15 cellular contexts compared by ENCODE assay signal in the genomic region with DNA sequence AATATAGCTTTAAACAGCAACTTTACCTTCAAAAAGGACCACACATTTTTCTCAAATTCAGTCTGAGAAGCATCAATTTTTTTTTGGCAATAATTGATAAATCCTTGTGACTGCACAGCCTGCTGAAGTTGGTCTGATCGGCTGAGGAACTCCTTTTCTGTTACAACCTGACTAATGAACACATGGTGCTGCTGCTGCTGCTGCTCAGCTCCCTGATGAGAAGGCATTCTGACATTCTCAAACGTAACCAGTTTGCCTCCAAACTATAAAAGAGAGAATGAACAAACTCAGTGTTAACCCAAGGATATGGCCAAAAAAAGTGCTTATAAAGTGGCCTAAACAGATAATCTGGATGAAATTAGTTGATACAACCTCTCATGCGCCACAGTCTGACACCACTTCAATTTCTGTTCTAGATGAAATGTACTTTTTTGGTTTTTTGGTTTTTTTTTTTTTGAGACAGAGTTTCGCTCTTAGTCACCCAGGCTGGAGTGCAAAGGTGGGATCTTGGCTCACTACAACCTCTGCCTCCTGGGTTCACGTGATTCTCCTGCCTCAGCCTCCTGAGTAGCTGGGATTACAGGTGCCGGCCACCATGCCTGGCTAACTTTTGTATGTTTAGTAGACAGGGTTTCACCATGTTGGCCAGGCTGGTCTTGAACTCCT. TPM values are rescaled to one million over a fixed set of nuclear protein-coding genes. Genes with fewer than 3 reads are reported as not detected.
DNase-seq lines count a peak whose midpoint lies in the region; ATAC-seq and TF ChIP-seq lines count a peak whose summit lies in the region.
"Had no signal": no experiment of that assay in that cellular context is flagged by ENCODE, and none has a peak within 500 bp of the region (broad histone marks: within the 10 kb centered on the region; RNA-seq: fewer than 3 reads in every experiment).

No MANE protein-coding gene starts in this region.

- CTCF ChIA-PET in naive thymus-derived CD4-positive, alpha-beta T cell (lab: Charles Lee) = no interaction called here

- H3K36me3 ChIP-seq in KMS-11 (ENCODE audit: insufficient read depth) (peaks cover 10% of the 10 kb centered on the region; the same call in 1 of the 2 replicates), WERI-Rb-1 (peaks cover 58% of the 10 kb centered on the region)
- peaks cover 5 to 38% (median 33%) of the 10 kb centered on the region in 3 experiments for H3K36me3 ChIP-seq in naive thymus-derived CD4-positive, alpha-beta T cell (ENCODE audit: control insufficient read depth in 2 of 3, insufficient read depth in 3 of 3, low read length in 3 of 3)

- H3K4me2 ChIP-seq in KMS-11 = peak overlapping the region; percentile 43; the same call in 1 of the 2 replicates

- no peak overlapping the region for H2AFZ ChIP-seq in KMS-11 (ENCODE audit: low read depth)

- no peak for TF ChIP-seq CTCF in KMS-11 (conservative IDR thresholded peaks at IDR 0.05; ENCODE audit: low read depth, low read length)
- no peak for TF ChIP-seq CTCF in WERI-Rb-1 (IDR thresholded peaks at IDR 0.05; ENCODE audit: low read depth, low read length)

- peak overlapping the region; percentile 51 for H3K4me3 Mint-ChIP-seq in activated naive CD8-positive, alpha-beta T cell treated with anti-CD3 and anti-CD28 coated beads, Interleukin-2, amount 50 U/mL, for 24 hours
- peak overlapping the region in 7 of 10 donors; percentile 16 to 75 (median 45) for H3K4me3 Mint-ChIP-seq in naive thymus-derived CD4-positive, alpha-beta T cell

- no peaks in the 10 kb centered on the region for H3K27me3 ChIP-seq in KMS-11 (ENCODE audit: insufficient read depth, low read depth)
- no peaks in the 10 kb centered on the region for H3K27me3 ChIP-seq in naive thymus-derived CD4-positive, alpha-beta T cell (ENCODE audit: control insufficient read depth in 2 of 2, insufficient read depth in 2 of 2, low read length in 2 of 2)
- no peaks in the 10 kb centered on the region for H3K27me3 ChIP-seq in WERI-Rb-1 (ENCODE audit: insufficient read depth, low read depth, severe bottlenecking)
- H3K27me3 ChIP-seq: sigmoid colon had no signal

- POLR2A ChIA-PET in naive thymus-derived CD4-positive, alpha-beta T cell (lab: Charles Lee) = interaction anchor here (0.7 to 1.8 kb wide), 3 partner anchors 18 to 36 kb away, joined by 3 to 10 read pairs (median 4); partner anchors contain the start of gene THAP9

- no peak for DNase-seq in activated CD4-positive, CD25-positive, alpha-beta regulatory T cell treated with anti-CD3 and anti-CD28 coated beads, Interleukin-2, amount 50 U/mL, for 72 hours
- DNase-seq in activated naive CD8-positive, alpha-beta T cell treated with anti-CD3 and anti-CD28 coated beads, Interleukin-2, amount 50 U/mL, for 24 hours = peak; percentile 6
- DNase-seq in naive thymus-derived CD4-positive, alpha-beta T cell = no peak
- no peak for DNase-seq in WERI-Rb-1
- DNase-seq: 8988T; Caco-2; effector memory CD4-positive, alpha-beta T cell; kidney; NCI-H1092; NCI-H345; sigmoid colon had no signal

- H3K9me3 Mint-ChIP-seq in activated naive CD8-positive, alpha-beta T cell treated with anti-CD3 and anti-CD28 coated beads, Interleukin-2, amount 50 U/mL, for 24 hours = no peaks in the 10 kb centered on the region
- no peaks in the 10 kb centered on the region for H3K9me3 Mint-ChIP-seq in naive thymus-derived CD4-positive, alpha-beta T cell

- no peaks in the 10 kb centered on the region for H3K27me3 Mint-ChIP-seq in activated naive CD8-positive, alpha-beta T cell treated with anti-CD3 and anti-CD28 coated beads, Interleukin-2, amount 50 U/mL, for 24 hours
- no peaks in the 10 kb centered on the region for H3K27me3 Mint-ChIP-seq in naive thymus-derived CD4-positive, alpha-beta T cell

- H3K4me1 Mint-ChIP-seq in activated naive CD8-positive, alpha-beta T cell treated with anti-CD3 and anti-CD28 coated beads, Interleukin-2, amount 50 U/mL, for 24 hours = peaks cover 29% of the 10 kb centered on the region
- peaks cover 19 to 43% (median 33%) of the 10 kb centered on the region in 7 donors for H3K4me1 Mint-ChIP-seq in naive thymus-derived CD4-positive, alpha-beta T cell

- no peaks in the 10 kb centered on the region for H4K20me1 ChIP-seq in KMS-11 (ENCODE audit: insufficient read depth)

- peak overlapping the region; percentile 82 for H3K27ac Mint-ChIP-seq in activated naive CD8-positive, alpha-beta T cell treated with anti-CD3 and anti-CD28 coated beads, Interleukin-2, amount 50 U/mL, for 24 hours
- H3K27ac Mint-ChIP-seq in naive thymus-derived CD4-positive, alpha-beta T cell = peak overlapping the region; percentile 44 to 93 (median 80)

- no peak overlapping the region for H3K9ac ChIP-seq in KMS-11

- H3K27ac ChIP-seq in KMS-11 (peak overlapping the region; percentile 48), WERI-Rb-1 (no peak overlapping the region)
- peak overlapping the region; percentile 4 for H3K27ac ChIP-seq in naive thymus-derived CD4-positive, alpha-beta T cell (ENCODE audit: low read depth, low read length)

- H3K36me3 Mint-ChIP-seq in activated naive CD8-positive, alpha-beta T cell treated with anti-CD3 and anti-CD28 coated beads, Interleukin-2, amount 50 U/mL, for 24 hours (ENCODE audit: low read depth) = peaks cover 53% of the 10 kb centered on the region
- H3K36me3 Mint-ChIP-seq in naive thymus-derived CD4-positive, alpha-beta T cell = peaks cover 0 to 56% (median 36%) of the 10 kb centered on the region in 5 donors

- peaks cover 50% of the 10 kb centered on the region for H3K4me1 ChIP-seq in KMS-11 (ENCODE audit: low read depth, poor library complexity, severe bottlenecking)
- H3K4me1 ChIP-seq in naive thymus-derived CD4-positive, alpha-beta T cell (ENCODE audit: control insufficient read depth in 2 of 2, insufficient read depth in 2 of 2, low read length in 2 of 2) = peaks cover 13 to 19% of the 10 kb centered on the region in 2 donors
- H3K4me1 ChIP-seq: Caco-2 had no signal

- H3K9me3 ChIP-seq in naive thymus-derived CD4-positive, alpha-beta T cell (ENCODE audit: control insufficient read depth in 2 of 3, low read length in 3 of 3) = no peaks in the 10 kb centered on the region
- no peaks in the 10 kb centered on the region for H3K9me3 ChIP-seq in WERI-Rb-1 (ENCODE audit: severe bottlenecking)
- H3K9me3 ChIP-seq: Caco-2, sigmoid colon had no signal

- peak overlapping the region; percentile 54 for H3K4me3 ChIP-seq in KMS-11 (IDR thresholded peaks at IDR 0.05; ENCODE audit: insufficient read depth, low read depth, low read length)
- no peak overlapping the region for H3K4me3 ChIP-seq in naive thymus-derived CD4-positive, alpha-beta T cell (ENCODE audit: low read length)
- no peak overlapping the region for H3K4me3 ChIP-seq in WERI-Rb-1 (ENCODE audit: low read depth, low read length)
- H3K4me3 ChIP-seq: sigmoid colon had no signal

- intact Hi-C loops in naive thymus-derived CD4-positive, alpha-beta T cell (cut with micrococcal nuclease) = loop anchor here (1.0 to 10.0 kb wide), 7 partner anchors 26 to 490 kb away; partner anchors contain the start of genes SEC31A (in 2 of the 2), COPS4 (in 1 of the 2), HNRNPD (in 1 of the 2) and LIN54 (in 1 of the 2)

- ATAC-seq in activated CD4-positive, CD25-positive, alpha-beta regulatory T cell treated with anti-CD3 and anti-CD28 coated beads, Interleukin-2, amount 50 U/mL, for 24 hours = peak; percentile 9 to 58
- ATAC-seq in activated naive CD8-positive, alpha-beta T cell treated with anti-CD3 and anti-CD28 coated beads, Interleukin-2, amount 50 U/mL, for 24 hours = peak; percentile 61
- ATAC-seq in naive thymus-derived CD4-positive, alpha-beta T cell = no peak
- no peak for ATAC-seq in GM18519 (IDR thresholded peaks at IDR 0.05; ENCODE audit: low FRiP score, unreplicated experiment)
- no peak for ATAC-seq in HG03469 (IDR thresholded peaks at IDR 0.05; ENCODE audit: unreplicated experiment)

- H3K79me2 ChIP-seq in KMS-11 (ENCODE audit: insufficient read depth, low read depth) = 0 out of 2 replicates have a peak, but pooled peaks cover 6% of the 10 kb centered on the region

RNA-seq across cellular contexts. Expression of gene SEC31A, which starts 26.5 kb away (rescaled TPM):
- 100 to 1,000 TPM; 137 to 168 (median 149) TPM for total RNA-seq in naive thymus-derived CD4-positive, alpha-beta T cell
- polyA plus RNA-seq in naive thymus-derived CD4-positive, alpha-beta T cell = 100 to 1,000 TPM; 130 to 136 TPM

RNA-seq across cellular contexts. Expression of gene THAP9, which starts 36.1 kb away (rescaled TPM):
- 1 to 10 TPM; 2.2 to 4.9 (median 4.4) TPM for total RNA-seq in naive thymus-derived CD4-positive, alpha-beta T cell
- 1 to 10 TPM; 1.7 to 2.7 TPM for polyA plus RNA-seq in naive thymus-derived CD4-positive, alpha-beta T cell

Comparison
In these comparisons a context has a peak if more than half of its experiments do, and no peak if none do; other contexts are left out.
1. ATAC-seq: peak in activated CD4-positive, CD25-positive, alpha-beta regulatory T cell treated with anti-CD3 and anti-CD28 coated beads, Interleukin-2, amount 50 U/mL, for 24 hours (2 of 2) and activated naive CD8-positive, alpha-beta T cell treated with anti-CD3 and anti-CD28 coated beads, Interleukin-2, amount 50 U/mL, for 24 hours (single experiment); none in naive thymus-derived CD4-positive, alpha-beta T cell (single experiment), GM18519 (single experiment) and HG03469 (single experiment).